Comparison of ENCODE assay signal across 12 cellular contexts in genomic region chr3:42369304-42369703, GRCh38. TPM values are rescaled to one million over a fixed set of nuclear protein-coding genes. Genes with fewer than 3 reads are reported as not detected.
DNase-seq lines count a peak whose midpoint lies in the region; ATAC-seq, FAIRE-seq and TF ChIP-seq lines count a peak whose summit lies in the region.
"Had no signal": no experiment of that assay in that cellular context is flagged by ENCODE, and none has a peak within 500 bp of the region (broad histone marks: within the 10 kb centered on the region; RNA-seq: fewer than 3 reads in every experiment).

No MANE protein-coding gene starts in this region.

- POLR2A ChIA-PET in H1 (lab: Charles Lee; ENCODE audit: partially characterized antibody) (interaction anchor here (0.8 kb wide), 1 partner anchor 106 kb away, joined by 3 read pairs; no protein-coding TSS in a partner anchor), HEK293T (lab: Yijun Ruan, JAX) (no interaction called here)

- no peak for TF ChIP-seq RAD21 in H1 (IDR thresholded peaks at IDR 0.05 in 1 of 2, conservative IDR thresholded peaks at IDR 0.05 in 1 of 2; ENCODE audit: low read depth in 2 of 2, low read length in 2 of 2)

- no peaks in the 10 kb centered on the region for H3K9me3 ChIP-seq in H9 (ENCODE audit: control insufficient read depth, low read depth, low read length)
- peaks cover 6 to 17% of the 10 kb centered on the region in 2 experiments; a peak in 3 of 4 replicates for H3K9me3 ChIP-seq in H1 (ENCODE audit: insufficient read depth in 2 of 2, low read depth in 1 of 2, low read length in 1 of 2)
- no peaks in the 10 kb centered on the region for H3K9me3 ChIP-seq in pancreas

- H2AFZ ChIP-seq in H9 (ENCODE audit: low read length) (no peak overlapping the region), H1 (ENCODE audit: low read length) (no peak overlapping the region)

- peaks cover 25 to 38% of the 10 kb centered on the region in 2 experiments for H3K4me1 Mint-ChIP-seq in H9

- intact Hi-C loops in pancreas (cut with DNase I): no loop called here

- H3K23ac ChIP-seq in H9 (ENCODE audit: insufficient read length, low read depth, low read length) (no peak overlapping the region), H1 (ENCODE audit: insufficient read length) (no peak overlapping the region)

- FAIRE-seq in H1 (lab: Jason Lieb, UNC): no peak
- no peak for FAIRE-seq in pancreas (lab: Jason Lieb, UNC)

- H2BK5ac ChIP-seq in H9 (ENCODE audit: insufficient read length, low read length) (no peak overlapping the region), H1 (ENCODE audit: low read depth, low read length) (no peak overlapping the region)

- H3K36me3 Mint-ChIP-seq in H9 (ENCODE audit: insufficient read depth in 1 of 3, low read depth in 3 of 3): peaks cover 3 to 21% (median 14%) of the 10 kb centered on the region in 3 experiments; a peak in 6 of 7 replicates
- H3K36me3 Mint-ChIP-seq: natural killer cell treated with Interleukin-12 subunit alpha and Interleukin-12 subunit beta and Interleukin-15 and Interleukin-18, amount 100 ng/mL, for 72 hours had no signal

- H4K8ac ChIP-seq in H9 (replicated peaks; ENCODE audit: insufficient read length, low read depth, low read length) (no peak overlapping the region), H1 (ENCODE audit: extremely low read depth, insufficient read depth, low read length) (no peak overlapping the region)

- H3K79me1 ChIP-seq in H9 (ENCODE audit: insufficient read depth, low read depth, low read length, poor library complexity, severe bottlenecking): no peaks in the 10 kb centered on the region
- no peaks in the 10 kb centered on the region for H3K79me1 ChIP-seq in H1 (ENCODE audit: low read depth, low read length)

- H3K79me2 ChIP-seq in H9 (ENCODE audit: insufficient read depth, low read length): no peaks in the 10 kb centered on the region
- no peaks in the 10 kb centered on the region for H3K79me2 ChIP-seq in H1 (ENCODE audit: control insufficient read depth in 1 of 2, insufficient read depth in 2 of 2, low read length in 2 of 2)

- H3K4me3 Mint-ChIP-seq in H9: no peak overlapping the region
- H3K4me3 Mint-ChIP-seq: activated naive CD8-positive, alpha-beta T cell; natural killer cell treated with Interleukin-12 subunit alpha and Interleukin-12 subunit beta and Interleukin-15 and Interleukin-18, amount 100 ng/mL, for 72 hours had no signal

- TF ChIP-seq EP300 in H1 (IDR thresholded peaks at IDR 0.05; ENCODE audit: borderline replicate concordance in 1 of 2, low read depth in 2 of 2, low read length in 2 of 2): no peak

- TF ChIP-seq CTCF in H9 (conservative IDR thresholded peaks at IDR 0.05) (no peak), H1 (IDR thresholded peaks at IDR 0.05; ENCODE audit: control extremely low read depth in 1 of 3, insufficient read depth in 1 of 3, low read depth in 1 of 3, low read length in 3 of 3) (no peak), pancreas (IDR thresholded peaks at IDR 0.05) (no peak)

- peak overlapping the region; percentile 78 for H3T11ph ChIP-seq in H9 (ENCODE audit: low read length)

- peaks cover 8% of the 10 kb centered on the region; the same call in 1 of the 2 replicates for H3K4me1 ChIP-seq in H9 (ENCODE audit: insufficient read depth, low read length)
- peaks cover 2 to 9% (median 4%) of the 10 kb centered on the region in 4 experiments; a peak in 6 of 7 replicates for H3K4me1 ChIP-seq in H1 (replicated peaks in 1 of 4; ENCODE audit: control insufficient read depth in 3 of 4, insufficient read depth in 4 of 4, low read length in 3 of 4)
- no peaks in the 10 kb centered on the region for H3K4me1 ChIP-seq in pancreas

- no peak overlapping the region for H4K91ac ChIP-seq in H9 (ENCODE audit: insufficient read length, low read depth, low read length)
- no peak overlapping the region for H4K91ac ChIP-seq in H1 (replicated peaks; ENCODE audit: insufficient read length, low read length)

- H2BK15ac ChIP-seq in H9 (ENCODE audit: low read depth, low read length) (no peak overlapping the region), H1 (ENCODE audit: low read length) (no peak overlapping the region)

- peak overlapping the region; percentile 58 to 95 (median 83) for H3K27ac Mint-ChIP-seq in H9
- H3K27ac Mint-ChIP-seq: activated naive CD8-positive, alpha-beta T cell; natural killer cell treated with Interleukin-12 subunit alpha and Interleukin-12 subunit beta and Interleukin-15 and Interleukin-18, amount 100 ng/mL, for 72 hours had no signal

- H3K27ac ChIP-seq in H9 (ENCODE audit: insufficient read length, low read depth, low read length) (no peak overlapping the region), H1 (ENCODE audit: low read depth, low read length) (peak overlapping the region; percentile 67; the same call in 1 of the 2 replicates), pancreas (no peak overlapping the region)

- ATAC-seq in pancreas: peak in 3 of 4 donors; percentile 26 to 56 (median 42)
- no peak for ATAC-seq in GM18868 (IDR thresholded peaks at IDR 0.05; ENCODE audit: unreplicated experiment)
- ATAC-seq: natural killer cell treated with Interleukin-12 subunit alpha and Interleukin-12 subunit beta and Interleukin-15 and Interleukin-18, amount 100 ng/mL, for 72 hours had no signal

- TF ChIP-seq POLR2A in H1 (IDR thresholded peaks at IDR 0.05; ENCODE audit: control extremely low read depth in 1 of 2, low read depth in 2 of 2, low read length in 2 of 2): no peak

- H3K27me3 ChIP-seq in H9 (ENCODE audit: insufficient read depth, low read length) (no peaks in the 10 kb centered on the region), H1 (replicated peaks in 1 of 4; ENCODE audit: control insufficient read depth in 3 of 4, extremely low read depth in 1 of 4, insufficient read depth in 3 of 4, low read length in 3 of 4) (no peaks in the 10 kb centered on the region), pancreas (no peaks in the 10 kb centered on the region)

- H3K36me3 ChIP-seq in H1 (ENCODE audit: control insufficient read depth in 2 of 4, insufficient read depth in 4 of 4, low read length in 3 of 4): 0 out of 8 replicates have a peak, but pooled peaks cover 0 to 3% (median 0%) of the 10 kb centered on the region in 4 experiments
- no peaks in the 10 kb centered on the region for H3K36me3 ChIP-seq in pancreas

- H2BK20ac ChIP-seq in H9 (ENCODE audit: low read depth, low read length, poor library complexity, severe bottlenecking): no peak overlapping the region
- no peak overlapping the region for H2BK20ac ChIP-seq in H1 (ENCODE audit: low read length)

- peak overlapping the region; percentile 95 for H3K18ac ChIP-seq in H9 (ENCODE audit: insufficient read length, low read depth, low read length)
- no peak overlapping the region; the same call in 1 of the 2 replicates for H3K18ac ChIP-seq in H1 (ENCODE audit: extremely low read depth, low read length)

- H4K20me1 ChIP-seq in H9 (ENCODE audit: control insufficient read depth, insufficient read depth, insufficient read length) (no peaks in the 10 kb centered on the region), H1 (replicated peaks in 1 of 2; ENCODE audit: control insufficient read depth in 1 of 2, insufficient read depth in 2 of 2, low read length in 2 of 2) (no peaks in the 10 kb centered on the region)

- H3K9ac ChIP-seq in H9 (ENCODE audit: extremely low read depth, insufficient read length, low read length) (no peak overlapping the region), H1 (replicated peaks in 1 of 4; ENCODE audit: extremely low read depth in 1 of 4, low read depth in 3 of 4, low read length in 3 of 4) (no peak overlapping the region)

- H4K5ac ChIP-seq in H9 (ENCODE audit: insufficient read length, low read depth, low read length): no peak overlapping the region
- H4K5ac ChIP-seq in H1 (ENCODE audit: insufficient read length, low read depth, low read length): no peak overlapping the region

- H3K14ac ChIP-seq in H9 (ENCODE audit: insufficient read depth, low read length) (peak overlapping the region; percentile 81; the same call in 1 of the 2 replicates), H1 (ENCODE audit: insufficient read length) (no peak overlapping the region)

- H2AK5ac ChIP-seq in H9 (ENCODE audit: insufficient read length, low read length) (no peak overlapping the region), H1 (ENCODE audit: low read depth, low read length) (no peak overlapping the region)

- WGBS in H9 (ENCODE audit: extremely low coverage, insufficient read length, low lambda C conversion rate): no CpG with 5 or more reads among the region's 4 CpGs
- 64% methylated on average over 4 of the region's 4 CpGs; no CpG with 5 or more reads in 1 of the 2 experiments for WGBS in H1 (ENCODE audit: extremely low coverage in 1 of 2, insufficient coverage in 1 of 2, insufficient read length in 1 of 2, insufficient replicate concordance in 2 of 2, low coverage in 1 of 2, low lambda C conversion rate in 2 of 2, missing lambda C conversion rate in 1 of 2), 2 experiments
- 19 to 32% methylated on average over 4 of the region's 4 CpGs for WGBS in pancreas, 2 donors

- no peak overlapping the region for H3K56ac ChIP-seq in H9 (ENCODE audit: insufficient read length, low read depth, low read length)
- no peak overlapping the region for H3K56ac ChIP-seq in H1 (replicated peaks; ENCODE audit: insufficient read length, low read depth, low read length)

- H3K27me3 Mint-ChIP-seq in H9 (ENCODE audit: low read depth): peaks cover 3% of the 10 kb centered on the region; the same call in 1 of the 2 replicates
- H3K27me3 Mint-ChIP-seq: activated naive CD8-positive, alpha-beta T cell had no signal

- CTCF ChIA-PET in H1 (lab: Charles Lee; ENCODE audit: partially characterized antibody) (interaction anchor here (0.7 to 1.7 kb wide), 8 partner anchors 8 to 178 kb away, joined by 3 to 5 read pairs (median 3); no protein-coding TSS in a partner anchor), HEK293T (lab: Yijun Ruan, JAX) (no interaction called here)

- no peak overlapping the region; the same call in 1 of the 2 replicates for H3K4ac ChIP-seq in H9 (ENCODE audit: low read depth, low read length)
- no peak overlapping the region for H3K4ac ChIP-seq in H1 (replicated peaks; ENCODE audit: insufficient read length, low read depth, low read length)

- DNase-seq in H9: no peak
- peak; percentile 17 for DNase-seq in NCI-H2081 treated with DMSO at 0.1 percent for 48 hours (lab: John Stamatoyannopoulos, UW)
- DNase-seq in H1 (ENCODE audit: low read depth in 1 of 2, low spot score in 2 of 2): no peak
- peak in 1 of 6 donors; percentile 13 for DNase-seq in pancreas
- no peak for DNase-seq in NCI-H524 treated with DMSO at 0.1 percent for 48 hours (lab: John Stamatoyannopoulos, UW)
- no peak for DNase-seq in HEK293T (ENCODE audit: extremely low spot score)
- DNase-seq in GM03348 (ENCODE audit: low spot score): no peak
- DNase-seq: EL, NCI-H2171 treated with DMSO at 0.1 percent for 48 hours had no signal

- no peak overlapping the region for H2BK120ac ChIP-seq in H9 (ENCODE audit: low read depth, low read length, poor library complexity, severe bottlenecking)
- H2BK120ac ChIP-seq in H1 (replicated peaks; ENCODE audit: low read depth, low read length): no peak overlapping the region

- peaks cover 17 to 18% of the 10 kb centered on the region in 2 experiments for H3K9me3 Mint-ChIP-seq in H9
- H3K9me3 Mint-ChIP-seq: natural killer cell treated with Interleukin-12 subunit alpha and Interleukin-12 subunit beta and Interleukin-15 and Interleukin-18, amount 100 ng/mL, for 72 hours had no signal

- H3K23me2 ChIP-seq in H9 (ENCODE audit: insufficient read length, low read depth, low read length, poor library complexity, severe bottlenecking) (no peaks in the 10 kb centered on the region), H1 (ENCODE audit: low read depth, low read length) (no peaks in the 10 kb centered on the region)

- no peak overlapping the region for H2BK12ac ChIP-seq in H9 (ENCODE audit: insufficient read length, low read depth, low read length)
- no peak overlapping the region for H2BK12ac ChIP-seq in H1 (ENCODE audit: low read depth, low read length)

- H3K4me2 ChIP-seq in H9 (ENCODE audit: insufficient read depth, insufficient read length, low read length) (no peak overlapping the region), H1 (ENCODE audit: insufficient read depth in 1 of 2, low read depth in 2 of 2, low read length in 2 of 2) (peak overlapping the region in 1 of 2 experiments; percentile 26; a peak in 1 of 4 replicates)

- H3K4me3 ChIP-seq in H1 (ENCODE audit: extremely low read depth in 1 of 4, insufficient read depth in 2 of 4, low read depth in 3 of 4, low read length in 4 of 4) (peak overlapping the region in 2 of 4 experiments; percentile 10 to 16; a peak in 2 of 8 replicates), pancreas (no peak overlapping the region)

RNA-seq across cellular contexts. Expression of gene LYZL4, which starts 41.1 kb away (rescaled TPM):
- total RNA-seq in H9 (2021) (not detected in 2 replicates), pancreas (not detected)
- not detected in 2 replicates for total RNA-seq in H1 (2021; fragmentation: NEBNext Ultra II Directional; extraction: Animal tissue kit (Norgen Biotek cat#: 25700))
- polyA plus RNA-seq in H1 (2011; rRNA removed) (not detected in 2 replicates), pancreas (not detected)
- not detected for polyA plus RNA-seq in H1 (2011; cell fraction: cytosol; rRNA removed)
- not detected for polyA plus RNA-seq in H1 (2011; cell fraction: nucleus; rRNA removed)
- not detected in 4 replicates for polyA plus RNA-seq in H1 (2012, experiment 1 of 2)
- polyA plus RNA-seq in H1 (2012, experiment 2 of 2): not detected
- polyA plus RNA-seq in H1 (2013, experiment 1 of 2): not detected
- polyA plus RNA-seq in H1 (2013, experiment 2 of 2): not detected
- polyA minus RNA-seq in H1 (2011; rRNA and poly(A)+ RNA removed): not detected in 2 replicates
- not detected for polyA minus RNA-seq in H1 (2011; cell fraction: cytosol; rRNA and poly(A)+ RNA removed)
- polyA minus RNA-seq in H1 (2011; cell fraction: nucleus; rRNA and poly(A)+ RNA removed): not detected
- total RNA-seq: natural killer cell treated with Interleukin-12 subunit alpha and Interleukin-12 subunit beta and Interleukin-15 and Interleukin-18, amount 100 ng/mL, for 72 hours had no signal
